In genomic region chr3:67683522-67683921, GRCh38 we compare ENCODE assay signal across 15 cellular contexts.
"Had no signal": no experiment of that assay in that cellular context is flagged by ENCODE, and none has a peak within 500 bp of the region (broad histone marks: within the 10 kb centered on the region; RNA-seq: fewer than 3 reads in every experiment).

No MANE protein-coding gene starts in this region.

- ATAC-seq: body of pancreas; gastroesophageal sphincter; heart right ventricle; left cardiac atrium; lower lobe of right lung; sciatic nerve; stimulated activated naive CD8-positive, alpha-beta T cell treated with anti-CD3 and anti-CD28 coated beads, Interleukin-15, amount 100 ng/mL, for 72 hours had no signal

- H3K27ac ChIP-seq: body of pancreas, gastroesophageal sphincter, heart right ventricle, lower lobe of right lung, ovary, upper lobe of left lung, VCaP had no signal

- H3K36me3 ChIP-seq: gastroesophageal sphincter, heart right ventricle, lower lobe of right lung, ovary, upper lobe of left lung had no signal

- H3K27me3 ChIP-seq: body of pancreas, gastroesophageal sphincter, heart right ventricle, ovary, upper lobe of left lung had no signal

- H3K27ac Mint-ChIP-seq: activated CD4-positive, alpha-beta memory T cell treated with anti-CD3 and anti-CD28 coated beads, Interleukin-2, amount 10 ng/mL, durations not matched to agents 7 days and 5 days had no signal

- H3K9me3 ChIP-seq: body of pancreas, gastroesophageal sphincter, heart right ventricle, lower lobe of right lung, ovary, upper lobe of left lung had no signal

- DNase-seq: activated CD4-positive, alpha-beta memory T cell treated with anti-CD3 and anti-CD28 coated beads, Interleukin-2, amount 10 ng/mL, durations not matched to agents 7 days and 5 days; activated CD4-positive, alpha-beta T cell treated with anti-CD3 and anti-CD28 coated beads for 1 hour; activated naive CD4-positive, alpha-beta T cell treated with Interleukin-2 at 50 U/mL for 16 hours; amygdala; body of pancreas; caudate nucleus; heart right ventricle; left cardiac atrium; lower lobe of right lung; ovary; stimulated activated naive CD8-positive, alpha-beta T cell treated with anti-CD3 and anti-CD28 coated beads, Interleukin-15, amount 100 ng/mL, for 72 hours; upper lobe of left lung had no signal

- H3K27me3 Mint-ChIP-seq: activated CD4-positive, alpha-beta memory T cell treated with anti-CD3 and anti-CD28 coated beads, Interleukin-2, amount 10 ng/mL, durations not matched to agents 7 days and 5 days; stimulated activated naive CD8-positive, alpha-beta T cell treated with anti-CD3 and anti-CD28 coated beads, Interleukin-15, amount 100 ng/mL, for 72 hours had no signal

- H3K4me3 Mint-ChIP-seq: activated CD4-positive, alpha-beta memory T cell treated with anti-CD3 and anti-CD28 coated beads, Interleukin-2, amount 10 ng/mL, durations not matched to agents 7 days and 5 days; stimulated activated naive CD8-positive, alpha-beta T cell treated with anti-CD3 and anti-CD28 coated beads, Interleukin-15, amount 100 ng/mL, for 72 hours had no signal

- H3K4me3 ChIP-seq: body of pancreas, gastroesophageal sphincter, heart right ventricle, lower lobe of right lung, ovary, upper lobe of left lung had no signal

- H3K4me1 ChIP-seq: body of pancreas, gastroesophageal sphincter, lower lobe of right lung had no signal
